ENCODE assay signal across 19 cellular contexts in genomic region chr17:62675260-62675659, GRCh38. TPM values are rescaled to one million over a fixed set of nuclear protein-coding genes. Genes with fewer than 3 reads are reported as not detected.
DNase-seq lines count a peak whose midpoint lies in the region; ATAC-seq, FAIRE-seq and TF ChIP-seq lines count a peak whose summit lies in the region.
"Had no signal": no experiment of that assay in that cellular context is flagged by ENCODE, and none has a peak within 500 bp of the region (broad histone marks: within the 10 kb centered on the region; RNA-seq: fewer than 3 reads in every experiment).

No MANE protein-coding gene starts in this region.

- H3K27me3 ChIP-seq in suprapubic skin, result no peaks in the 10 kb centered on the region
- H3K27me3 ChIP-seq: foreskin keratinocyte had no signal

- no peak overlapping the region for H3K4me3 Mint-ChIP-seq in Calu3 (ENCODE audit: low read depth, unreplicated experiment)
- H3K4me3 Mint-ChIP-seq: activated T-helper 17 cell treated with anti-CD3 and anti-CD28 coated beads, Interleukin-2, amount 50 U/mL, for 72 hours; WTC11 had no signal

- no peak overlapping the region for H3K4me3 ChIP-seq in suprapubic skin

- no peaks in the 10 kb centered on the region for H3K9me3 ChIP-seq in suprapubic skin

- peak; percentile 34 for DNase-seq in A172 (ENCODE audit: low spot score)
- DNase-seq in NCI-H1092 treated with DMSO at 0.1 percent for 48 hours (lab: John Stamatoyannopoulos, UW), result peak; percentile 83
- DNase-seq in frontal cortex (ENCODE audit: low spot score in 2 of 2), result peak; percentile 53 to 67
- DNase-seq in occipital lobe (lab: John Stamatoyannopoulos, UW), result peak; percentile 33
- DNase-seq in GF-D8 (lab: John Stamatoyannopoulos, UW), result no peak
- no peak for DNase-seq in Calu3
- DNase-seq in suprapubic skin (ENCODE audit: low spot score in 2 of 2), result no peak
- DNase-seq: ACHN; activated CD8-positive, alpha-beta memory T cell treated with anti-CD3 and anti-CD28 coated beads for 24 hours; foreskin keratinocyte; NCI-H1694 treated with DMSO at 0.1 percent for 48 hours; SIG-M5; stimulated activated naive CD8-positive, alpha-beta T cell treated with anti-CD3 and anti-CD28 coated beads, Interleukin-15, Interleukin-2, amounts not matched to agents 100 U/mL and 50 U/mL, for 24 hours; T-helper 2 cell had no signal

- H3K27me3 Mint-ChIP-seq in Calu3 (ENCODE audit: unreplicated experiment), result no peaks in the 10 kb centered on the region
- H3K27me3 Mint-ChIP-seq: activated T-helper 17 cell treated with anti-CD3 and anti-CD28 coated beads, Interleukin-2, amount 50 U/mL, for 72 hours had no signal

- CTCF ChIA-PET in Calu3 (lab: Charles Lee), result no interaction called here

- no peaks in the 10 kb centered on the region for H3K36me3 Mint-ChIP-seq in Calu3 (ENCODE audit: insufficient read depth, unreplicated experiment)
- H3K36me3 Mint-ChIP-seq: WTC11 had no signal

- peaks cover 26% of the 10 kb centered on the region for H3K36me3 ChIP-seq in suprapubic skin

- WGBS in suprapubic skin, result 52% methylated on average over 11 of the region's 12 CpGs

- H3K4me1 Mint-ChIP-seq in Calu3 (ENCODE audit: low read depth, unreplicated experiment), result peaks cover 17% of the 10 kb centered on the region

- no peak for TF ChIP-seq POLR2A in suprapubic skin (IDR thresholded peaks at IDR 0.05)

- no TSS peak for BruUV-seq in Calu3 (replicated peaks; lab: Mats Ljungman, UMichigan)

- H3K27ac ChIP-seq in suprapubic skin, result no peak overlapping the region
- H3K27ac ChIP-seq: foreskin keratinocyte had no signal

- intact Hi-C loops in Calu3 (cut with micrococcal nuclease; ENCODE audit: unreplicated experiment), result no loop called here

- H3K4me1 ChIP-seq in suprapubic skin, result peaks cover 42% of the 10 kb centered on the region

- H3K27ac Mint-ChIP-seq in Calu3 (ENCODE audit: unreplicated experiment), result no peak overlapping the region
- H3K27ac Mint-ChIP-seq: activated T-helper 17 cell treated with anti-CD3 and anti-CD28 coated beads, Interleukin-2, amount 50 U/mL, for 72 hours; WTC11 had no signal

- TF ChIP-seq EP300 in suprapubic skin (IDR thresholded peaks at IDR 0.05), result no peak

- no peak for ATAC-seq in HG03095 (IDR thresholded peaks at IDR 0.05; ENCODE audit: unreplicated experiment)
- ATAC-seq: activated T-helper 17 cell treated with anti-CD3 and anti-CD28 coated beads, Interleukin-2, amount 50 U/mL, for 72 hours; foreskin keratinocyte; stimulated activated naive CD8-positive, alpha-beta T cell treated with anti-CD3 and anti-CD28 coated beads, Interleukin-15, Interleukin-2, amounts not matched to agents 100 U/mL and 50 U/mL, for 24 hours; WTC11 had no signal

- no peak for FAIRE-seq in frontal cortex (lab: Jason Lieb, UNC)
- FAIRE-seq: colon, endometrium had no signal

- no peaks in the 10 kb centered on the region for H3K9me3 Mint-ChIP-seq in Calu3 (ENCODE audit: low read depth, unreplicated experiment)
- H3K9me3 Mint-ChIP-seq: activated T-helper 17 cell treated with anti-CD3 and anti-CD28 coated beads, Interleukin-2, amount 50 U/mL, for 72 hours; WTC11 had no signal

- TF ChIP-seq CTCF in Calu3 (IDR thresholded peaks at IDR 0.05; ENCODE audit: unreplicated experiment) (no peak), suprapubic skin (IDR thresholded peaks at IDR 0.05) (no peak)

RNA-seq across cellular contexts. Expression of gene MRC2, which starts 47.8 kb away (rescaled TPM):
- total RNA-seq in A172 (2014; rRNA removed; shearing (Covaris generic)), result 122 and 123 TPM in 2 replicates
- 13.5 TPM for total RNA-seq in frontal cortex
- total RNA-seq in occipital lobe, result 26.2 TPM
- total RNA-seq in Calu3 (2022), result 2.3 and 2.6 TPM in 2 replicates
- 10 to 100 TPM; 31.4 to 55.2 (median 37.1) TPM for total RNA-seq in suprapubic skin

Comparison
In these comparisons a context has a peak if more than half of its experiments do, and no peak if none do; other contexts are left out.
1. DNase-seq: peak in A172 (single experiment), NCI-H1092 treated with DMSO at 0.1 percent for 48 hours (single experiment), frontal cortex (2 of 2) and occipital lobe (single experiment); none in GF-D8 (single experiment), Calu3 (single experiment) and suprapubic skin (0 of 2).